20 cellular contexts compared by ENCODE assay signal in genomic region chr3:50231581-50231980, GRCh38. TPM values are rescaled to one million over a fixed set of nuclear protein-coding genes. Genes with fewer than 3 reads are reported as not detected.
"Had no signal": no experiment of that assay in that cellular context is flagged by ENCODE, and none has a peak within 500 bp of the region (broad histone marks: within the 10 kb centered on the region; RNA-seq: fewer than 3 reads in every experiment).

No MANE protein-coding gene starts in this region.

- ATAC-seq: K562 had no signal

- H3K27me3 Mint-ChIP-seq: IgD-negative memory B cell had no signal

- DNase-seq: Kasumi-1, MM.1S, NCI-H1092 treated with DMSO at 0.1 percent for 48 hours, NCI-H1436, NCI-H187, NCI-H2029, NCI-H2081 treated with DMSO at 0.1 percent for 48 hours, NCI-H2171, NCI-H226, NCI-H446, NCI-H510A, NCI-H524 treated with DMSO at 0.1 percent for 48 hours, NCI-H69, Right ventricle myocardium superior, RPMI8226, SIG-M5 had no signal

- H3K36me3 Mint-ChIP-seq: IgD-negative memory B cell had no signal

- H3K9me3 Mint-ChIP-seq: IgD-negative memory B cell had no signal

RNA-seq across cellular contexts. Expression of gene SLC38A3, which starts 26.5 kb away (rescaled TPM):
- total RNA-seq: SJSA1 had no signal

RNA-seq across cellular contexts. Expression of gene GNAT1, which starts 40.2 kb away (rescaled TPM):
- total RNA-seq: K562, M059J, Right ventricle myocardium superior, SJSA1 had no signal

RNA-seq across cellular contexts. Expression of gene LSMEM2, which starts 47.3 kb away (rescaled TPM):
- total RNA-seq: K562, M059J, SJSA1 had no signal
